ENCODE assay signal across 8 cellular contexts in genomic region chr3:2156244-2156847, GRCh38. TPM values are rescaled to one million over a fixed set of nuclear protein-coding genes. Genes with fewer than 3 reads are reported as not detected.
DNase-seq lines count a peak whose midpoint lies in the region; ATAC-seq and TF ChIP-seq lines count a peak whose summit lies in the region.

No MANE protein-coding gene starts in this region.

- no peaks in the 10 kb centered on the region for H3K4me1 Mint-ChIP-seq in activated naive CD8-positive, alpha-beta T cell treated with anti-CD3 and anti-CD28 coated beads, Interleukin-2, amount 10 ng/mL, durations not matched to agents 7 days and 5 days

- H3K27ac ChIP-seq in heart right ventricle, result no peak overlapping the region
- no peak overlapping the region for H3K27ac ChIP-seq in neuronal stem cell (replicated peaks; ENCODE audit: low read length)
- H3K27ac ChIP-seq in tibial nerve, result no peak overlapping the region

- no peak overlapping the region for H3K4me2 ChIP-seq in neuronal stem cell (ENCODE audit: insufficient read depth, low read length, poor library complexity, severe bottlenecking)

- H2AK5ac ChIP-seq in neuronal stem cell (ENCODE audit: low read depth, low read length), result no peak overlapping the region

- H3K9me3 Mint-ChIP-seq in activated naive CD8-positive, alpha-beta T cell treated with anti-CD3 and anti-CD28 coated beads, Interleukin-2, amount 10 ng/mL, durations not matched to agents 7 days and 5 days, result no peaks in the 10 kb centered on the region

- no peak for TF ChIP-seq POLR2A in tibial nerve (IDR thresholded peaks at IDR 0.05)

- no peak overlapping the region for H3K18ac ChIP-seq in neuronal stem cell (ENCODE audit: low read length)

- intact Hi-C loops in heart right ventricle (cut with DNase I), result no loop called here
- intact Hi-C loops in cardiac septum (cut with DNase I), result no loop called here

- DNase-seq in heart right ventricle (no peak), cardiac septum (ENCODE audit: low spot score) (no peak), neuronal stem cell (ENCODE audit: low spot score) (peak; percentile 48), foreskin fibroblast (no peak), tibial nerve (ENCODE audit: low spot score in 2 of 2) (no peak), NCI-H146 (lab: John Stamatoyannopoulos, UW) (no peak)
- peak; percentile 33 for DNase-seq in activated naive CD8-positive, alpha-beta T cell treated with anti-CD3 and anti-CD28 coated beads, Interleukin-2, amount 10 ng/mL, durations not matched to agents 7 days and 5 days

- H4K91ac ChIP-seq in neuronal stem cell (ENCODE audit: low read depth, low read length, poor library complexity), result no peak overlapping the region

- no peak overlapping the region for H3K23ac ChIP-seq in neuronal stem cell (ENCODE audit: low read depth, low read length, poor library complexity)

- no peaks in the 10 kb centered on the region for H3K36me3 Mint-ChIP-seq in activated naive CD8-positive, alpha-beta T cell treated with anti-CD3 and anti-CD28 coated beads, Interleukin-2, amount 10 ng/mL, durations not matched to agents 7 days and 5 days

- no peak overlapping the region for H3K14ac ChIP-seq in neuronal stem cell (ENCODE audit: low read length)

- no peak overlapping the region for H2BK12ac ChIP-seq in neuronal stem cell (ENCODE audit: low read length)

- TF ChIP-seq CTCF in heart right ventricle (IDR thresholded peaks at IDR 0.05) (peak in 7 of 9 donors; percentile 17 to 54 (median 44)), foreskin fibroblast (IDR thresholded peaks at IDR 0.05; ENCODE audit: low read depth, low read length) (no peak), tibial nerve (IDR thresholded peaks at IDR 0.05) (peak in 1 of 5 experiments; percentile 28)

- POLR2A ChIA-PET in activated naive CD8-positive, alpha-beta T cell treated with anti-CD3 and anti-CD28 coated beads, Interleukin-2, amount 10 ng/mL, durations not matched to agents 7 days and 5 days (lab: Charles Lee), result no interaction called here

- no peaks in the 10 kb centered on the region for H3K27me3 Mint-ChIP-seq in activated naive CD8-positive, alpha-beta T cell treated with anti-CD3 and anti-CD28 coated beads, Interleukin-2, amount 10 ng/mL, durations not matched to agents 7 days and 5 days

- H3K27me3 ChIP-seq in heart right ventricle (peaks cover 0 to 13% (median 0%) of the 10 kb centered on the region in 7 donors), neuronal stem cell (ENCODE audit: control insufficient read depth in 3 of 3, insufficient read depth in 3 of 3, low read depth in 1 of 3, low read length in 3 of 3) (no peaks in the 10 kb centered on the region), tibial nerve (no peaks in the 10 kb centered on the region)

- no peak overlapping the region for H2BK5ac ChIP-seq in neuronal stem cell (ENCODE audit: low read length)

- no peak overlapping the region for H3K4ac ChIP-seq in neuronal stem cell (ENCODE audit: low read length)

- H3K4me1 ChIP-seq in heart right ventricle (no peaks in the 10 kb centered on the region), neuronal stem cell (ENCODE audit: control insufficient read depth in 2 of 2, insufficient read depth in 1 of 2, low read depth in 1 of 2, low read length in 2 of 2) (no peaks in the 10 kb centered on the region), tibial nerve (peaks cover 0 to 27% (median 6%) of the 10 kb centered on the region in 4 donors)

- 37 to 43% methylated on average over 19 of the region's 19 CpGs for WGBS in heart right ventricle, 2 donors
- WGBS in neuronal stem cell (ENCODE audit: extremely low coverage in 2 of 2, insufficient read length in 2 of 2, insufficient replicate concordance in 1 of 2), 2 donors, result no CpG with 5 or more reads among the region's 19 CpGs
- whole genome bisulfite sequencing in tibial nerve, 2 donors, result 71 to 74% methylated on average over 19 of the region's 19 CpGs

- no peak overlapping the region for H3K27ac Mint-ChIP-seq in activated naive CD8-positive, alpha-beta T cell treated with anti-CD3 and anti-CD28 coated beads, Interleukin-2, amount 10 ng/mL, durations not matched to agents 7 days and 5 days

- H3K79me1 ChIP-seq in neuronal stem cell (ENCODE audit: low read depth, low read length), result no peaks in the 10 kb centered on the region

- no peak overlapping the region for H3K4me3 Mint-ChIP-seq in activated naive CD8-positive, alpha-beta T cell treated with anti-CD3 and anti-CD28 coated beads, Interleukin-2, amount 10 ng/mL, durations not matched to agents 7 days and 5 days

- H2BK15ac ChIP-seq in neuronal stem cell (ENCODE audit: low read length), result no peak overlapping the region

- H3K9me3 ChIP-seq in heart right ventricle, result no peaks in the 10 kb centered on the region
- no peaks in the 10 kb centered on the region for H3K9me3 ChIP-seq in neuronal stem cell (replicated peaks in 1 of 2; ENCODE audit: control insufficient read depth in 2 of 2, insufficient read depth in 1 of 2, low read depth in 1 of 2, low read length in 2 of 2)
- no peaks in the 10 kb centered on the region for H3K9me3 ChIP-seq in tibial nerve

- ATAC-seq in heart right ventricle, result no peak
- ATAC-seq in HG03469 (IDR thresholded peaks at IDR 0.05; ENCODE audit: unreplicated experiment), result peak; percentile 76
- no peak for ATAC-seq in activated naive CD8-positive, alpha-beta T cell treated with anti-CD3 and anti-CD28 coated beads, Interleukin-2, amount 10 ng/mL, durations not matched to agents 7 days and 5 days (ENCODE audit: low read depth)

- H2AFZ ChIP-seq in neuronal stem cell (ENCODE audit: low read length), result no peak overlapping the region

- no peak overlapping the region for H3K9ac ChIP-seq in neuronal stem cell (ENCODE audit: low read depth, low read length, poor library complexity)

- no peak for TF ChIP-seq EP300 in tibial nerve (IDR thresholded peaks at IDR 0.05)

- no peak overlapping the region for H4K8ac ChIP-seq in neuronal stem cell (ENCODE audit: low read depth, low read length)

- H3K4me3 ChIP-seq in heart right ventricle (no peak overlapping the region), neuronal stem cell (ENCODE audit: low read length in 2 of 2) (no peak overlapping the region), foreskin fibroblast (ENCODE audit: low read depth in 1 of 2, low read length in 2 of 2) (no peak overlapping the region), tibial nerve (no peak overlapping the region)

- H3K36me3 ChIP-seq in heart right ventricle (no peaks in the 10 kb centered on the region), neuronal stem cell (replicated peaks in 1 of 2; ENCODE audit: control insufficient read depth in 2 of 2, insufficient read depth in 2 of 2, low read length in 2 of 2) (no peaks in the 10 kb centered on the region), tibial nerve (no peaks in the 10 kb centered on the region)

- no peak overlapping the region for H2BK120ac ChIP-seq in neuronal stem cell (ENCODE audit: low read depth, low read length)

RNA-seq across cellular contexts. Expression of gene CNTN4, which starts 57.7 kb away (rescaled TPM):
- total RNA-seq in heart right ventricle (1 to 10 TPM; 1.4 to 4.7 (median 2.8) TPM), cardiac septum (2.8 TPM), tibial nerve (100 to 1,000 TPM in 1 of 4 donors, 10 to 100 TPM in 3; 47.7 to 106 (median 83.3) TPM)
- 1 to 10 TPM in 1 of 2 donors, under 1 TPM in 1; 0.48 to 1.2 TPM for polyA plus RNA-seq in heart right ventricle
- not detected for total RNA-seq in activated naive CD8-positive, alpha-beta T cell treated with anti-CD3 and anti-CD28 coated beads, Interleukin-2, amount 10 ng/mL, durations not matched to agents 7 days and 5 days
- 5.2 TPM for polyA plus RNA-seq in neuronal stem cell (2013, experiment 1 of 2)
- 6.5 TPM for polyA plus RNA-seq in neuronal stem cell (2013, experiment 2 of 2)

Comparison
In these comparisons a context has a peak if more than half of its experiments do, and no peak if none do; other contexts are left out.
1. DNase-seq: peak in activated naive CD8-positive, alpha-beta T cell treated with anti-CD3 and anti-CD28 coated beads, Interleukin-2, amount 10 ng/mL, durations not matched to agents 7 days and 5 days (single experiment) and neuronal stem cell (single experiment); none in heart right ventricle (0 of 2), cardiac septum (single experiment), foreskin fibroblast (0 of 2), tibial nerve (0 of 2) and NCI-H146 (single experiment).
2. RNA of gene CNTN4, which starts 57.7 kb away (total RNA-seq): 47.7 to 106 TPM in tibial nerve; 1.4 to 4.7 TPM in heart right ventricle, 2.8 TPM in cardiac septum (single experiment) and not detected in activated naive CD8-positive, alpha-beta T cell treated with anti-CD3 and anti-CD28 coated beads, Interleukin-2, amount 10 ng/mL, durations not matched to agents 7 days and 5 days; every median in the first group is over 4 times any median in the second.